ENCODE assay signal across 24 cellular contexts in genomic region chr4:25981749-25982148, GRCh38.
"Had no signal": no experiment of that assay in that cellular context is flagged by ENCODE, and none has a peak within 500 bp of the region (broad histone marks: within the 10 kb centered on the region; RNA-seq: fewer than 3 reads in every experiment).

No MANE protein-coding gene starts in this region.

- H3K4me1 ChIP-seq: prostate gland, upper lobe of left lung had no signal

- H3K4me3 Mint-ChIP-seq: activated CD4-positive, alpha-beta T cell treated with anti-CD3 and anti-CD28 coated beads, Interleukin-2, amount 10 ng/mL, durations not matched to agents 7 days and 5 days; activated CD8-positive, alpha-beta T cell treated with anti-CD3 and anti-CD28 coated beads, Interleukin-2, amount 10 ng/mL, durations not matched to agents 7 days and 5 days; activated naive CD4-positive, alpha-beta T cell treated with anti-CD3 and anti-CD28 coated beads for 36 hours; activated naive CD8-positive, alpha-beta T cell treated with anti-CD3 and anti-CD28 coated beads, Interleukin-2, amount 50 U/mL, for 24 hours; activated T-cell treated with anti-CD3 and anti-CD28 coated beads, Interleukin-2, amount 50 U/mL, for 24 hours; effector memory CD8-positive, alpha-beta T cell; memory B cell; naive B cell; neural crest cell; stimulated activated memory B cell treated with anti-CD40 and anti-IgM and Interleukin-4, amounts not matched to agents 10 μg/mL and 1 μg/mL and 100 μg/mL, for 72 hours had no signal

- H3K9me3 Mint-ChIP-seq: activated CD4-positive, alpha-beta T cell treated with anti-CD3 and anti-CD28 coated beads, Interleukin-2, amount 10 ng/mL, durations not matched to agents 7 days and 5 days; activated naive CD4-positive, alpha-beta T cell treated with anti-CD3 and anti-CD28 coated beads for 36 hours; activated naive CD8-positive, alpha-beta T cell treated with anti-CD3 and anti-CD28 coated beads, Interleukin-2, amount 50 U/mL, for 24 hours; activated T-cell treated with anti-CD3 and anti-CD28 coated beads, Interleukin-2, amount 50 U/mL, for 24 hours; activated T-helper 2 cell treated with anti-CD3 and anti-CD28 coated beads, Interferon-gamma antibody, Interleukin-2, Interleukin-4, amounts not matched to agents 10 μg/mL and 5 μg/mL and 100 μg/mL, durations not matched to agents 14 hours and 24 hours and 36 hours; effector memory CD8-positive, alpha-beta T cell; memory B cell; neural crest cell; stimulated activated memory B cell treated with anti-CD40 and anti-IgM and Interleukin-4, amounts not matched to agents 10 μg/mL and 1 μg/mL and 100 μg/mL, for 72 hours had no signal

- H3K4me3 ChIP-seq: prostate gland, thoracic aorta, upper lobe of left lung had no signal

- H3K9me3 ChIP-seq: prostate gland, thoracic aorta, upper lobe of left lung had no signal

- H3K36me3 ChIP-seq: brain microvascular endothelial cell, prostate gland, thoracic aorta, upper lobe of left lung had no signal

- H3K27me3 ChIP-seq: brain microvascular endothelial cell, upper lobe of left lung had no signal

- DNase-seq: activated CD4-positive, alpha-beta T cell treated with anti-CD3 and anti-CD28 coated beads, Interleukin-2, amount 10 ng/mL, durations not matched to agents 7 days and 5 days; activated CD8-positive, alpha-beta T cell treated with anti-CD3 and anti-CD28 coated beads, Interleukin-2, amount 10 ng/mL, durations not matched to agents 7 days and 5 days; activated naive CD4-positive, alpha-beta T cell treated with anti-CD3 and anti-CD28 coated beads for 36 hours; activated naive CD8-positive, alpha-beta T cell treated with anti-CD3 and anti-CD28 coated beads, Interleukin-2, amount 50 U/mL, for 24 hours; activated T-cell treated with anti-CD3 and anti-CD28 coated beads, Interleukin-2, amount 50 U/mL, for 24 hours; anterior cingulate cortex; brain microvascular endothelial cell; cerebellar nuclear complex; effector memory CD8-positive, alpha-beta T cell; glutamatergic neuron; kidney; naive B cell; stimulated activated CD4-positive, alpha-beta T cell treated with anti-CD3 and anti-CD28 coated beads, Interleukin-4, amount 100 ng/mL, for 4 hours; T1000; upper lobe of left lung had no signal

- ATAC-seq: activated CD4-positive, CD25-positive, alpha-beta regulatory T cell treated with anti-CD3 and anti-CD28 coated beads, Interleukin-2, amount 50 U/mL, for 24 hours; activated CD8-positive, alpha-beta T cell treated with anti-CD3 and anti-CD28 coated beads, Interleukin-2, amount 10 ng/mL, durations not matched to agents 7 days and 5 days; activated naive CD8-positive, alpha-beta T cell treated with anti-CD3 and anti-CD28 coated beads, Interleukin-2, amount 50 U/mL, for 24 hours; effector memory CD8-positive, alpha-beta T cell; sciatic nerve; stimulated activated memory B cell treated with anti-CD40 and anti-IgM and Interleukin-4, amounts not matched to agents 10 μg/mL and 1 μg/mL and 100 μg/mL, for 72 hours had no signal

- H3K36me3 Mint-ChIP-seq: memory B cell; naive B cell; stimulated activated memory B cell treated with anti-CD40 and anti-IgM and Interleukin-4, amounts not matched to agents 10 μg/mL and 1 μg/mL and 100 μg/mL, for 72 hours had no signal

- H3K27ac ChIP-seq: brain microvascular endothelial cell, epithelial cell of prostate, prostate gland, thoracic aorta, upper lobe of left lung had no signal

- H3K27me3 Mint-ChIP-seq: activated naive CD8-positive, alpha-beta T cell treated with anti-CD3 and anti-CD28 coated beads, Interleukin-2, amount 50 U/mL, for 24 hours; activated T-cell treated with anti-CD3 and anti-CD28 coated beads, Interleukin-2, amount 50 U/mL, for 24 hours; stimulated activated memory B cell treated with anti-CD40 and anti-IgM and Interleukin-4, amounts not matched to agents 10 μg/mL and 1 μg/mL and 100 μg/mL, for 72 hours had no signal

- H3K27ac Mint-ChIP-seq: activated CD4-positive, alpha-beta T cell treated with anti-CD3 and anti-CD28 coated beads, Interleukin-2, amount 10 ng/mL, durations not matched to agents 7 days and 5 days; activated CD8-positive, alpha-beta T cell treated with anti-CD3 and anti-CD28 coated beads, Interleukin-2, amount 10 ng/mL, durations not matched to agents 7 days and 5 days; activated naive CD4-positive, alpha-beta T cell treated with anti-CD3 and anti-CD28 coated beads for 36 hours; activated naive CD8-positive, alpha-beta T cell treated with anti-CD3 and anti-CD28 coated beads, Interleukin-2, amount 50 U/mL, for 24 hours; activated T-cell treated with anti-CD3 and anti-CD28 coated beads, Interleukin-2, amount 50 U/mL, for 24 hours; activated T-helper 2 cell treated with anti-CD3 and anti-CD28 coated beads, Interferon-gamma antibody, Interleukin-2, Interleukin-4, amounts not matched to agents 10 μg/mL and 5 μg/mL and 100 μg/mL, durations not matched to agents 14 hours and 24 hours and 36 hours; effector memory CD8-positive, alpha-beta T cell; memory B cell; stimulated activated memory B cell treated with anti-CD40 and anti-IgM and Interleukin-4, amounts not matched to agents 10 μg/mL and 1 μg/mL and 100 μg/mL, for 72 hours had no signal

- H3K4me1 Mint-ChIP-seq: activated CD4-positive, alpha-beta T cell treated with anti-CD3 and anti-CD28 coated beads, Interleukin-2, amount 10 ng/mL, durations not matched to agents 7 days and 5 days; activated naive CD8-positive, alpha-beta T cell treated with anti-CD3 and anti-CD28 coated beads, Interleukin-2, amount 50 U/mL, for 24 hours had no signal
